Comparison of ENCODE assay signal across 8 cellular contexts in the genomic region with DNA sequence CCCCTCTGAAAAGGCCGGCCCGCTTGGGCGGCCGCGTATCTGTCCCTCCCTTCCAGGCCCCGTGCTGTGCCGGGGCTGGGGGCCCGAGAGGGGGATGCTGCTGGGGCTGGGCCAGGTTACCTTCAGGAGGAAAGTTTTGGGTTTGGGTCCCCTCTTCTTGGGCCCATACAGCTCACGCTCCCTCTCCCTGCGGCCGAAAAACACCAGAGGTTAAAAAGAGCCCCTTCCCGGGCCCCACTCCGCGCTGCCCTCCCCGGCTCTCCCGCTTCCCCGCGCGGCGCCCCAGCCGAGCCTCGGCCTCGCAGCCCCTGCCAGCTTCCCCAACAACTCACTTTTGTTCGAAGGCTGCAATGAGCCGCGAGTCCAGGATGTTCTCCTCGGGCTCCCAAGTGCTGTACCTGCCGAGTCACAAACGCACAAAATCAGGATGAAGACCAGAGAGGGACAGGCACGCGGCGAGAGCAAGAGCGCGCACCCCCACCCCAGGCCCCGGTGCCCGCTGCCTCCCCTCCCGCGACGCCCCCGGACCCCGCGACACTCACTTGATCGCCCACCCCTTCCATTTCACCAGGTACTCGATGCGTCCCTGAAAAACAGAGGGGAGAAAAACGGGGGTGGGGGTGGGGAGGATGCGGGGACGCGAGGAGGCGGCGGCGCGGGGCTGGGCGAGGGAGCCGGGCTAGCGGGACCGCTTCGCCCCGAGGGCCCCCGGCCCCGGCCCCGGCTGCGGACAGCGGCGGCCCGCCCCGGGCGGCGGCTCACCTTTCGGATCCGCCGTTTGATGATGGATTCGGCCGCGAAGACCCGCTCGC. TPM values are rescaled to one million over a fixed set of nuclear protein-coding genes. Genes with fewer than 3 reads are reported as not detected.
A peak's percentile ranks its signal among the peaks of the same experiment; 100 is the strongest.
DNase-seq lines count a peak whose midpoint lies in the region; ATAC-seq, FAIRE-seq and TF ChIP-seq lines count a peak whose summit lies in the region.

No MANE protein-coding gene starts in this region.

- peak overlapping the region; percentile 50 for H3K4me3 ChIP-seq in CD8-positive, alpha-beta memory T cell (ENCODE audit: low read length)
- peak overlapping the region; percentile 92 for H3K4me3 ChIP-seq in GM23338
- H3K4me3 ChIP-seq in Peyer's patch, result peak overlapping the region; percentile 57 to 92 (median 80)
- H3K4me3 ChIP-seq in bronchial epithelial cell (ENCODE audit: low read depth, low read length), result peak overlapping the region; percentile 41

- H3K9me3 Mint-ChIP-seq in CD8-positive, alpha-beta memory T cell, result no peaks in the 10 kb centered on the region
- no peaks in the 10 kb centered on the region for H3K9me3 Mint-ChIP-seq in GM23338

- peaks cover 8% of the 10 kb centered on the region for H3K79me2 ChIP-seq in GM23338 (replicated peaks; ENCODE audit: insufficient read depth)

- 0 out of 2 replicates have a peak, but pooled peaks cover 7% of the 10 kb centered on the region for H3F3A ChIP-seq in GM23338 (replicated peaks; ENCODE audit: low read depth)

- H3K27ac ChIP-seq in CD8-positive, alpha-beta memory T cell (ENCODE audit: low read depth, low read length), result peak overlapping the region; percentile 45
- H3K27ac ChIP-seq in GM23338 (ENCODE audit: low read depth) (no peak overlapping the region), Peyer's patch (peak overlapping the region; percentile 82 to 86 (median 85))

- peaks cover 0 to 4% of the 10 kb centered on the region in 2 donors for H3K27me3 Mint-ChIP-seq in CD8-positive, alpha-beta memory T cell
- peaks cover 8% of the 10 kb centered on the region for H3K27me3 Mint-ChIP-seq in GM23338 (ENCODE audit: insufficient read depth, low read depth, poor library complexity)

- H3K36me3 Mint-ChIP-seq in CD8-positive, alpha-beta memory T cell, result peaks cover 0 to 36% (median 0%) of the 10 kb centered on the region in 3 donors
- peaks cover 30% of the 10 kb centered on the region for H3K36me3 Mint-ChIP-seq in GM23338 (ENCODE audit: low read depth)

- H4K20me1 ChIP-seq in GM23338 (replicated peaks; ENCODE audit: insufficient read depth), result peaks cover 18% of the 10 kb centered on the region

- DNase-seq in CD8-positive, alpha-beta memory T cell, result peak in 1 of 5 donors; percentile 37
- DNase-seq in GM23338 (ENCODE audit: low spot score) (peak; percentile 53), Peyer's patch (peak in 2 of 3 donors; percentile 31 to 53), bronchial epithelial cell (ENCODE audit: low read depth) (no peak), kidney tubule cell (ENCODE audit: low spot score) (peak; percentile 27), GM10266 (ENCODE audit: extremely low spot score) (no peak)
- peak; percentile 16 to 38 for DNase-seq in stimulated activated CD8-positive, alpha-beta memory T cell treated with anti-CD3 and anti-CD28 coated beads, Interleukin-7, amount 100 ng/mL, for 4 hours (ENCODE audit: low read depth in 2 of 2)

- POLR2A ChIA-PET in CD8-positive, alpha-beta memory T cell (lab: Charles Lee), result interaction anchor here (0.5 to 2.4 kb wide), 7 partner anchors 10 to 1173 kb away, joined by 3 to 8 read pairs (median 3); a partner anchor contains a TSS

- CTCF ChIA-PET in CD8-positive, alpha-beta memory T cell (lab: Charles Lee), result interaction anchor here (1.0 to 4.1 kb wide), 19 partner anchors 12 to 447 kb away, joined by 3 to 114 read pairs (median 4); a partner anchor contains a TSS

- H2AFZ ChIP-seq in GM23338, result no peak overlapping the region

- peaks cover 5% of the 10 kb centered on the region for H3K36me3 ChIP-seq in CD8-positive, alpha-beta memory T cell (ENCODE audit: insufficient read depth, low read length)
- H3K36me3 ChIP-seq in GM23338 (ENCODE audit: insufficient read depth) (peaks cover 6% of the 10 kb centered on the region; the same call in 1 of the 2 replicates), Peyer's patch (peaks cover 0 to 5% (median 0%) of the 10 kb centered on the region in 3 donors), bronchial epithelial cell (ENCODE audit: control insufficient read depth, insufficient read depth, low read length) (no peaks in the 10 kb centered on the region)

- ATAC-seq in GM23338 (peak; percentile 2; the same call in 2 of the 3 replicates), GM18517 (IDR thresholded peaks at IDR 0.05; ENCODE audit: unreplicated experiment) (no peak)

- no peak for TF ChIP-seq POLR2A in Peyer's patch (IDR thresholded peaks at IDR 0.05)

- no peaks in the 10 kb centered on the region for H3K9me2 ChIP-seq in GM23338 (ENCODE audit: insufficient read depth)

- no peaks in the 10 kb centered on the region for H3K27me3 ChIP-seq in CD8-positive, alpha-beta memory T cell (ENCODE audit: insufficient read depth, low read length, poor library complexity, severe bottlenecking)
- no peaks in the 10 kb centered on the region; the same call in 1 of the 2 replicates for H3K27me3 ChIP-seq in GM23338 (ENCODE audit: insufficient read depth)
- no peaks in the 10 kb centered on the region for H3K27me3 ChIP-seq in Peyer's patch
- H3K27me3 ChIP-seq in bronchial epithelial cell (ENCODE audit: control insufficient read depth, insufficient read depth, low read length), result peaks cover 5% of the 10 kb centered on the region

- H3K4me1 ChIP-seq in CD8-positive, alpha-beta memory T cell (ENCODE audit: insufficient read depth, low read length), result peaks cover 44% of the 10 kb centered on the region
- peaks cover 42% of the 10 kb centered on the region for H3K4me1 ChIP-seq in GM23338 (ENCODE audit: insufficient read depth)
- peaks cover 0 to 26% (median 10%) of the 10 kb centered on the region in 4 donors for H3K4me1 ChIP-seq in Peyer's patch

- peak overlapping the region; percentile 92 for H3K4me2 ChIP-seq in GM23338

- peaks cover 41 to 60% (median 50%) of the 10 kb centered on the region in 3 donors for H3K4me1 Mint-ChIP-seq in CD8-positive, alpha-beta memory T cell
- H3K4me1 Mint-ChIP-seq in GM23338, result peaks cover 50% of the 10 kb centered on the region

- H3K9me3 ChIP-seq in CD8-positive, alpha-beta memory T cell (ENCODE audit: low read length), result no peaks in the 10 kb centered on the region
- no peaks in the 10 kb centered on the region for H3K9me3 ChIP-seq in Peyer's patch

- peak overlapping the region; percentile 32 to 99 (median 82) for H3K27ac Mint-ChIP-seq in CD8-positive, alpha-beta memory T cell
- no peak overlapping the region for H3K27ac Mint-ChIP-seq in GM23338

- H3K4me3 Mint-ChIP-seq in CD8-positive, alpha-beta memory T cell, result peak overlapping the region; percentile 84 to 95 (median 92)
- H3K4me3 Mint-ChIP-seq in GM23338, result peak overlapping the region; percentile 90

- FAIRE-seq in bronchial epithelial cell (lab: Jason Lieb, UNC), result no peak

- TF ChIP-seq CTCF in GM23338 (conservative IDR thresholded peaks at IDR 0.05; ENCODE audit: low read depth in 2 of 2) (no peak), Peyer's patch (IDR thresholded peaks at IDR 0.05) (no peak), bronchial epithelial cell (IDR thresholded peaks at IDR 0.05; ENCODE audit: insufficient read depth, low read length, severe bottlenecking) (no peak), GM10266 (IDR thresholded peaks at IDR 0.05; ENCODE audit: control insufficient read depth, insufficient read depth, low read depth, missing control alignments) (no peak)

TF ChIP-seq in GM23338, 12 proteins besides CTCF, POLR2A, EP300 and RAD21 (continues in another document):
- TF ChIP-seq POLR2AphosphoS5 (IDR thresholded peaks at IDR 0.05; ENCODE audit: low read depth), result 0 out of 2 replicates have a peak, but pooled peaks have one; percentile 5

RNA-seq across cellular contexts. Expression of a gene that starts 0.5 kb away (rescaled TPM):
- total RNA-seq in CD8-positive, alpha-beta memory T cell, result 100 to 1,000 TPM; 159 to 171 TPM
- polyA plus RNA-seq in CD8-positive, alpha-beta memory T cell, result 10.8 TPM
- total RNA-seq in GM23338 (2014; rRNA removed; shearing (Covaris generic)), result 18.2 and 23.0 TPM in 2 replicates
- 17.4 and 18.5 TPM in 2 replicates for polyA plus RNA-seq in GM23338 (2016; fragmentation: Nextera tagmentation; extraction: Ambion mirVana)
- total RNA-seq in Peyer's patch (10 to 100 TPM in 2 of 4 donors, 1 to 10 TPM in 2; 7.0 to 35.5 (median 10.7) TPM), bronchial epithelial cell (6.8 and 8.4 TPM in 2 replicates)

RNA-seq across cellular contexts. Expression of a gene that starts 27.7 kb away (rescaled TPM):
- total RNA-seq in CD8-positive, alpha-beta memory T cell, result 1 to 10 TPM; 5.9 to 6.3 TPM
- polyA plus RNA-seq in CD8-positive, alpha-beta memory T cell, result 1.0 TPM
- total RNA-seq in GM23338 (2014; rRNA removed; shearing (Covaris generic)), result 9.3 and 13.4 TPM in 2 replicates
- polyA plus RNA-seq in GM23338 (2016; fragmentation: Nextera tagmentation; extraction: Ambion mirVana), result 0.75 and 0.89 TPM in 2 replicates
- total RNA-seq in Peyer's patch, result 1 to 10 TPM in 2 of 4 donors, under 1 TPM in 2; 0.53 to 2.8 (median 1.1) TPM
- total RNA-seq in bronchial epithelial cell, result under 0.01 TPM in 2 replicates

Comparison
In these comparisons a context has a peak if more than half of its experiments do, and no peak if none do; other contexts are left out.
1. DNase-seq: peak in GM23338 (single experiment), Peyer's patch (2 of 3), kidney tubule cell (single experiment) and stimulated activated CD8-positive, alpha-beta memory T cell treated with anti-CD3 and anti-CD28 coated beads, Interleukin-7, amount 100 ng/mL, for 4 hours (2 of 2); none in bronchial epithelial cell (single experiment) and GM10266 (single experiment).
2. H3K4me3 ChIP-seq: peak in every context shown above with its lines; median percentile 92 in GM23338; 80 in Peyer's patch; 50 in CD8-positive, alpha-beta memory T cell; 41 in bronchial epithelial cell.